ENCODE assay signal across 15 cellular contexts in the genomic region with DNA sequence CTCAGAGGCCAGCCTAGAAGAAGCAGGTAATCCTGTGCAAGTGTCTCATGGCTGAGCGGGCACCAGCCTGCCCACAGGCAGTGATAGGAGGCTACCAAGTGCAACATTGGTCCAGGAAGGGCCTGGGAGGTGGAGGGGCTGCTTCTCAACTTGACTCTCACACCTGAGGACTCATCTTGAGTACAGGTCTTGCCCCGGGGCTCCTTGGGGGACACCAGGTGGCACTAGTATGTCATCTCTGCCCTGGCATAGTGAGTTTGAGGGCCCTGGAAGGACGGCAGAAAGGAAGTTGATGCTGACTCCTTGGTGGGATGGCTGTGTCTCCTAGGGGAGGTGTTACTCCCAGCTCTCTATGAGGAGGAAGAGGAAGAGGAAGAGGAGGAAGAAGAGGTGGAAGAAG. TPM values are rescaled to one million over a fixed set of nuclear protein-coding genes. Genes with fewer than 3 reads are reported as not detected.
DNase-seq lines count a peak whose midpoint lies in the region; ATAC-seq and TF ChIP-seq lines count a peak whose summit lies in the region.
"Had no signal": no experiment of that assay in that cellular context is flagged by ENCODE, and none has a peak within 500 bp of the region (broad histone marks: within the 10 kb centered on the region; RNA-seq: fewer than 3 reads in every experiment).

No MANE protein-coding gene starts in this region.

- H3K4me1 Mint-ChIP-seq in naive thymus-derived CD8-positive, alpha-beta T cell = peaks cover 9 to 22% (median 21%) of the 10 kb centered on the region in 4 donors

- H3K9me3 ChIP-seq in WERI-Rb-1 (ENCODE audit: severe bottlenecking) = no peaks in the 10 kb centered on the region
- H3K9me3 ChIP-seq: gastroesophageal sphincter, upper lobe of right lung had no signal

- H3K36me3 Mint-ChIP-seq in naive thymus-derived CD8-positive, alpha-beta T cell = peaks cover 3 to 4% (median 4%) of the 10 kb centered on the region in 3 donors

- H3K27me3 ChIP-seq in WERI-Rb-1 (ENCODE audit: insufficient read depth, low read depth, severe bottlenecking) = peaks cover 23% of the 10 kb centered on the region
- H3K27me3 ChIP-seq: gastroesophageal sphincter, upper lobe of right lung had no signal

- no peak overlapping the region for H3K4me3 ChIP-seq in WERI-Rb-1 (ENCODE audit: low read depth, low read length)
- H3K4me3 ChIP-seq: coronary artery, gastroesophageal sphincter, upper lobe of right lung had no signal

- peak overlapping the region in 3 of 10 donors; percentile 29 to 73 (median 61) for H3K4me3 Mint-ChIP-seq in naive thymus-derived CD8-positive, alpha-beta T cell

- peak; percentile 5 for DNase-seq in NCI-H345 (lab: John Stamatoyannopoulos, UW)
- no peak for DNase-seq in NCI-H345 treated with DMSO at 0.1 percent for 48 hours (lab: John Stamatoyannopoulos, UW; ENCODE audit: unreplicated experiment)
- peak; percentile 55 for DNase-seq in GM20000 (ENCODE audit: low spot score)
- DNase-seq in WERI-Rb-1 = no peak
- peak in 8 of 10 donors; percentile 9 to 68 (median 30) for DNase-seq in naive thymus-derived CD8-positive, alpha-beta T cell
- DNase-seq in cerebellar nuclear complex (lab: John Stamatoyannopoulos, UW) = no peak
- DNase-seq: mammary epithelial cell, NCI-H1048, upper lobe of right lung had no signal

- POLR2A ChIA-PET in naive thymus-derived CD8-positive, alpha-beta T cell (lab: Charles Lee) = no interaction called here

- peak; percentile 15 for TF ChIP-seq CTCF in GM20000 (IDR thresholded peaks at IDR 0.05; ENCODE audit: extremely low read depth, missing control alignments)
- peak; percentile 50 for TF ChIP-seq CTCF in WERI-Rb-1 (IDR thresholded peaks at IDR 0.05; ENCODE audit: low read depth, low read length)

- ATAC-seq in naive thymus-derived CD8-positive, alpha-beta T cell = no peak
- no peak for ATAC-seq in GM19035 (IDR thresholded peaks at IDR 0.05; ENCODE audit: unreplicated experiment)
- ATAC-seq in GM18873 (IDR thresholded peaks at IDR 0.05; ENCODE audit: low FRiP score, unreplicated experiment) = no peak
- ATAC-seq: gastroesophageal sphincter, upper lobe of right lung had no signal

- H3K27ac Mint-ChIP-seq in naive thymus-derived CD8-positive, alpha-beta T cell = peak overlapping the region in 4 of 10 donors; percentile 49 to 85 (median 53)

- no peaks in the 10 kb centered on the region for H3K9me3 Mint-ChIP-seq in naive thymus-derived CD8-positive, alpha-beta T cell

- H3K27ac ChIP-seq in WERI-Rb-1 = no peak overlapping the region
- H3K27ac ChIP-seq: coronary artery, gastroesophageal sphincter, upper lobe of right lung had no signal

- no peaks in the 10 kb centered on the region for H3K27me3 Mint-ChIP-seq in naive thymus-derived CD8-positive, alpha-beta T cell

- no peaks in the 10 kb centered on the region for H3K36me3 ChIP-seq in WERI-Rb-1
- H3K36me3 ChIP-seq: upper lobe of right lung had no signal

RNA-seq across cellular contexts. Expression of gene CCDC136, which starts 2.3 kb away (rescaled TPM):
- 10 to 100 TPM; 16.0 to 16.5 TPM for total RNA-seq in naive thymus-derived CD8-positive, alpha-beta T cell
- polyA plus RNA-seq in naive thymus-derived CD8-positive, alpha-beta T cell = 1 to 10 TPM in 2 of 3 donors, under 1 TPM in 1; 0.43 to 3.4 (median 1.1) TPM

RNA-seq across cellular contexts. Expression of gene OPN1SW, which starts 18.4 kb away (rescaled TPM):
- total RNA-seq in naive thymus-derived CD8-positive, alpha-beta T cell = not detected
- under 1 TPM in 1 of 3 donors, not detected in 2; 0.24 TPM for polyA plus RNA-seq in naive thymus-derived CD8-positive, alpha-beta T cell
- total RNA-seq: gastroesophageal sphincter, mammary epithelial cell, renal cortical epithelial cell, upper lobe of right lung had no signal
- polyA plus RNA-seq: AG04450, mammary epithelial cell had no signal

RNA-seq across cellular contexts. Expression of gene FLNC, which starts 36.2 kb away (rescaled TPM):
- total RNA-seq in naive thymus-derived CD8-positive, alpha-beta T cell = not detected
- polyA plus RNA-seq in naive thymus-derived CD8-positive, alpha-beta T cell = under 1 TPM in 1 of 3 donors, not detected in 2; 0.01 TPM

RNA-seq across cellular contexts. Expression of gene CALU, which starts 54.9 kb away (rescaled TPM):
- 10 to 100 TPM; 17.0 to 17.4 TPM for total RNA-seq in naive thymus-derived CD8-positive, alpha-beta T cell
- 10 to 100 TPM; 13.6 to 21.5 (median 16.4) TPM for polyA plus RNA-seq in naive thymus-derived CD8-positive, alpha-beta T cell

Comparison
In these comparisons a context has a peak if more than half of its experiments do, and no peak if none do; other contexts are left out.
1. DNase-seq: peak in NCI-H345 (single experiment), GM20000 (single experiment) and naive thymus-derived CD8-positive, alpha-beta T cell (8 of 10); none in NCI-H345 treated with DMSO at 0.1 percent for 48 hours (single experiment), WERI-Rb-1 (single experiment) and cerebellar nuclear complex (0 of 2).